13 cellular contexts compared by ENCODE assay signal in genomic region chr10:125035136-125035535, GRCh38.
A peak's percentile ranks its signal among the peaks of the same experiment; 100 is the strongest.
DNase-seq lines count a peak whose midpoint lies in the region; ATAC-seq and TF ChIP-seq lines count a peak whose summit lies in the region.
"Had no signal": no experiment of that assay in that cellular context is flagged by ENCODE, and none has a peak within 500 bp of the region (broad histone marks: within the 10 kb centered on the region; RNA-seq: fewer than 3 reads in every experiment).

No MANE protein-coding gene starts in this region.

- H3K9me3 ChIP-seq in breast epithelium, result no peaks in the 10 kb centered on the region
- H3K9me3 ChIP-seq in hepatocyte (ENCODE audit: low read depth), result no peaks in the 10 kb centered on the region
- H3K9me3 ChIP-seq in vagina, result no peaks in the 10 kb centered on the region
- H3K9me3 ChIP-seq in naive thymus-derived CD4-positive, alpha-beta T cell (ENCODE audit: control insufficient read depth in 2 of 3, low read length in 3 of 3), result no peaks in the 10 kb centered on the region

- POLR2A ChIA-PET in MCF 10A (lab: Yijun Ruan, JAX), result interaction anchor here (1.1 kb wide), 1 partner anchor 60 kb away, joined by 3 read pairs; no protein-coding TSS in a partner anchor
- POLR2A ChIA-PET in naive thymus-derived CD4-positive, alpha-beta T cell (lab: Charles Lee), result no interaction called here

- H3K27ac ChIP-seq in breast epithelium (no peak overlapping the region), angular gyrus (ENCODE audit: low read depth, low read length) (peak overlapping the region; percentile 3), hepatocyte (peak overlapping the region; percentile 71), vagina (peak overlapping the region; percentile 56)
- H3K27ac ChIP-seq in naive thymus-derived CD4-positive, alpha-beta T cell (ENCODE audit: low read depth, low read length), result no peak overlapping the region
- H3K27ac ChIP-seq: 22Rv1 had no signal

- TF ChIP-seq CTCF in MCF 10A (IDR thresholded peaks at IDR 0.05; ENCODE audit: unreplicated experiment) (no peak), breast epithelium (IDR thresholded peaks at IDR 0.05) (no peak), hepatocyte (IDR thresholded peaks at IDR 0.05; ENCODE audit: poor library complexity) (no peak), vagina (IDR thresholded peaks at IDR 0.05) (no peak)

- H3K27me3 ChIP-seq in breast epithelium (no peaks in the 10 kb centered on the region), hepatocyte (no peaks in the 10 kb centered on the region), vagina (no peaks in the 10 kb centered on the region)
- H3K27me3 ChIP-seq in naive thymus-derived CD4-positive, alpha-beta T cell (ENCODE audit: control insufficient read depth in 2 of 2, insufficient read depth in 2 of 2, low read length in 2 of 2), result no peaks in the 10 kb centered on the region

- peaks cover 41% of the 10 kb centered on the region for H3K4me1 Mint-ChIP-seq in MCF 10A (ENCODE audit: insufficient read depth, unreplicated experiment)
- no peaks in the 10 kb centered on the region for H3K4me1 Mint-ChIP-seq in naive thymus-derived CD4-positive, alpha-beta T cell
- H3K4me1 Mint-ChIP-seq in stimulated activated naive B cell treated with anti-CD40 and anti-IgM and Interleukin-4, amounts not matched to agents 10 μg/mL and 1 μg/mL and 100 μg/mL, for 72 hours, result no peaks in the 10 kb centered on the region

- H3K4me1 ChIP-seq in breast epithelium (peaks cover 4% of the 10 kb centered on the region in 2 donors), hepatocyte (ENCODE audit: insufficient read depth) (peaks cover 45% of the 10 kb centered on the region), vagina (peaks cover 55% of the 10 kb centered on the region)
- no peaks in the 10 kb centered on the region for H3K4me1 ChIP-seq in naive thymus-derived CD4-positive, alpha-beta T cell (ENCODE audit: control insufficient read depth in 2 of 2, insufficient read depth in 2 of 2, low read length in 2 of 2)

- H4K20me1 ChIP-seq in hepatocyte (ENCODE audit: insufficient read depth, poor library complexity, severe bottlenecking), result peaks cover 61% of the 10 kb centered on the region

- H3K36me3 ChIP-seq in breast epithelium (no peaks in the 10 kb centered on the region), hepatocyte (replicated peaks; ENCODE audit: insufficient read depth, low read depth) (no peaks in the 10 kb centered on the region), vagina (no peaks in the 10 kb centered on the region)
- H3K36me3 ChIP-seq in naive thymus-derived CD4-positive, alpha-beta T cell (ENCODE audit: control insufficient read depth in 2 of 3, insufficient read depth in 3 of 3, low read length in 3 of 3), result no peaks in the 10 kb centered on the region

- no TSS peak for BruUV-seq in MCF 10A (replicated peaks; lab: Mats Ljungman, UMichigan)

- no peak overlapping the region for H2AFZ ChIP-seq in hepatocyte

- H3K27ac Mint-ChIP-seq in MCF 10A (ENCODE audit: low read depth, unreplicated experiment), result peak overlapping the region; percentile 91
- no peak overlapping the region for H3K27ac Mint-ChIP-seq in naive thymus-derived CD4-positive, alpha-beta T cell
- H3K27ac Mint-ChIP-seq in stimulated activated naive B cell treated with anti-CD40 and anti-IgM and Interleukin-4, amounts not matched to agents 10 μg/mL and 1 μg/mL and 100 μg/mL, for 72 hours, result no peak overlapping the region
- H3K27ac Mint-ChIP-seq: activated T-helper 1 cell treated with anti-CD3 and anti-CD28 coated beads, Interleukin-12 subunit alpha, Interleukin-12 subunit beta, Interleukin-2, Interleukin-4 antibody, amounts not matched to agents 30 ng/mL and 10 ng/mL and 1 ng/mL, durations not matched to agents 14 hours and 24 hours and 36 hours had no signal

- CTCF ChIA-PET in MCF 10A (lab: Yijun Ruan, JAX), result interaction anchor here (0.6 to 6.1 kb wide), 4 partner anchors 13 to 1725 kb away, joined by 3 to 40 read pairs (median 4); no protein-coding TSS in a partner anchor
- CTCF ChIA-PET in naive thymus-derived CD4-positive, alpha-beta T cell (lab: Charles Lee), result no interaction called here

- H3K36me3 Mint-ChIP-seq in MCF 10A (ENCODE audit: insufficient read depth, unreplicated experiment), result peaks cover 43% of the 10 kb centered on the region
- H3K36me3 Mint-ChIP-seq in naive thymus-derived CD4-positive, alpha-beta T cell, result no peaks in the 10 kb centered on the region
- H3K36me3 Mint-ChIP-seq in stimulated activated naive B cell treated with anti-CD40 and anti-IgM and Interleukin-4, amounts not matched to agents 10 μg/mL and 1 μg/mL and 100 μg/mL, for 72 hours, result no peaks in the 10 kb centered on the region

- 36% methylated on average over 11 of the region's 11 CpGs for WGBS in hepatocyte (ENCODE audit: low lambda C conversion rate, missing lambda C conversion rate)

- ATAC-seq in naive thymus-derived CD4-positive, alpha-beta T cell, result no peak
- ATAC-seq in stimulated activated naive B cell treated with anti-CD40 and anti-IgM and Interleukin-4, amounts not matched to agents 10 μg/mL and 1 μg/mL and 100 μg/mL, for 72 hours (replicated peaks), result no peak
- ATAC-seq: K562 had no signal

- H3K9me2 ChIP-seq in hepatocyte (replicated peaks; ENCODE audit: insufficient read depth), result no peaks in the 10 kb centered on the region

- DNase-seq in MCF 10A (ENCODE audit: unreplicated experiment), result peak; percentile 61
- DNase-seq in breast epithelium (ENCODE audit: low spot score in 2 of 2), result no peak
- no peak for DNase-seq in hepatocyte (ENCODE audit: low spot score)
- DNase-seq in vagina (ENCODE audit: extremely low spot score in 2 of 2), result no peak
- no peak for DNase-seq in NCI-H526 (lab: John Stamatoyannopoulos, UW)
- DNase-seq in naive thymus-derived CD4-positive, alpha-beta T cell, result no peak
- no peak for DNase-seq in stimulated activated naive B cell treated with anti-CD40 and anti-IgM and Interleukin-4, amounts not matched to agents 10 μg/mL and 1 μg/mL and 100 μg/mL, for 72 hours
- DNase-seq: stimulated activated CD4-positive, alpha-beta T cell treated with anti-CD3 and anti-CD28 coated beads, Interleukin-15, amount 100 ng/mL, for 24 hours had no signal

- TF ChIP-seq POLR2A in breast epithelium (IDR thresholded peaks at IDR 0.05) (no peak), vagina (IDR thresholded peaks at IDR 0.05) (no peak)

- H3K4me3 ChIP-seq in breast epithelium (no peak overlapping the region), hepatocyte (no peak overlapping the region), vagina (peak overlapping the region in 1 of 2 donors; percentile 11)
- no peak overlapping the region for H3K4me3 ChIP-seq in naive thymus-derived CD4-positive, alpha-beta T cell (ENCODE audit: low read length)
- H3K4me3 ChIP-seq: K562, lung had no signal

- peak overlapping the region; percentile 42 for H3K4me2 ChIP-seq in hepatocyte

- H3K79me2 ChIP-seq in hepatocyte, result peaks cover 86% of the 10 kb centered on the region

- H3K9me3 Mint-ChIP-seq in MCF 10A (ENCODE audit: unreplicated experiment), result no peaks in the 10 kb centered on the region
- H3K9me3 Mint-ChIP-seq in naive thymus-derived CD4-positive, alpha-beta T cell, result no peaks in the 10 kb centered on the region
- no peaks in the 10 kb centered on the region for H3K9me3 Mint-ChIP-seq in stimulated activated naive B cell treated with anti-CD40 and anti-IgM and Interleukin-4, amounts not matched to agents 10 μg/mL and 1 μg/mL and 100 μg/mL, for 72 hours
- H3K9me3 Mint-ChIP-seq: activated T-helper 1 cell treated with anti-CD3 and anti-CD28 coated beads, Interleukin-12 subunit alpha, Interleukin-12 subunit beta, Interleukin-2, Interleukin-4 antibody, amounts not matched to agents 30 ng/mL and 10 ng/mL and 1 ng/mL, durations not matched to agents 14 hours and 24 hours and 36 hours had no signal

- no peaks in the 10 kb centered on the region for H3K27me3 Mint-ChIP-seq in MCF 10A (ENCODE audit: insufficient read depth, unreplicated experiment)
- peaks cover 0 to 9% (median 0%) of the 10 kb centered on the region in 5 donors for H3K27me3 Mint-ChIP-seq in naive thymus-derived CD4-positive, alpha-beta T cell
- H3K27me3 Mint-ChIP-seq in stimulated activated naive B cell treated with anti-CD40 and anti-IgM and Interleukin-4, amounts not matched to agents 10 μg/mL and 1 μg/mL and 100 μg/mL, for 72 hours, result peaks cover 17 to 25% of the 10 kb centered on the region in 2 donors

- H3K4me3 Mint-ChIP-seq in MCF 10A (ENCODE audit: unreplicated experiment), result no peak overlapping the region
- H3K4me3 Mint-ChIP-seq in naive thymus-derived CD4-positive, alpha-beta T cell, result no peak overlapping the region
- H3K4me3 Mint-ChIP-seq in stimulated activated naive B cell treated with anti-CD40 and anti-IgM and Interleukin-4, amounts not matched to agents 10 μg/mL and 1 μg/mL and 100 μg/mL, for 72 hours, result no peak overlapping the region
- H3K4me3 Mint-ChIP-seq: activated T-helper 1 cell treated with anti-CD3 and anti-CD28 coated beads, Interleukin-12 subunit alpha, Interleukin-12 subunit beta, Interleukin-2, Interleukin-4 antibody, amounts not matched to agents 30 ng/mL and 10 ng/mL and 1 ng/mL, durations not matched to agents 14 hours and 24 hours and 36 hours had no signal

- intact Hi-C loops in MCF 10A (cut with micrococcal nuclease) (no loop called here), breast epithelium (cut with DNase I; ENCODE audit: low total_unique reads) (no loop called here), vagina (cut with DNase I) (no loop called here)
- intact Hi-C loops in naive thymus-derived CD4-positive, alpha-beta T cell (cut with micrococcal nuclease), result no loop called here

Comparison
In these comparisons a context has a peak if more than half of its experiments do, and no peak if none do; other contexts are left out.
1. H3K27ac ChIP-seq: peak in angular gyrus (single experiment), hepatocyte (single experiment) and vagina (single experiment); none in breast epithelium (0 of 2) and naive thymus-derived CD4-positive, alpha-beta T cell (single experiment).